ENCODE assay signal across 31 cellular contexts in genomic region chr21:25541042-25541441, GRCh38.
"Had no signal": no experiment of that assay in that cellular context is flagged by ENCODE, and none has a peak within 500 bp of the region (broad histone marks: within the 10 kb centered on the region; RNA-seq: fewer than 3 reads in every experiment).

No MANE protein-coding gene starts in this region.

- H3K36me3 Mint-ChIP-seq: WTC11 had no signal

- DNase-seq: activated CD4-positive, alpha-beta memory T cell treated with anti-CD3 and anti-CD28 coated beads for 36 hours; activated CD4-positive, alpha-beta T cell treated with anti-CD3 and anti-CD28 coated beads for 1 hour; activated CD4-positive, alpha-beta T cell treated with anti-CD3 and anti-CD28 coated beads for 48 hours; activated CD4-positive, alpha-beta T cell treated with anti-CD3 and anti-CD28 coated beads, Interleukin-2, amount 50 U/mL, for 1 hour; activated CD8-positive, alpha-beta memory T cell treated with anti-CD3 and anti-CD28 coated beads, Interleukin-2, amount 10 ng/mL, durations not matched to agents 7 days and 5 days; activated CD8-positive, alpha-beta memory T cell treated with anti-CD3 and anti-CD28 coated beads, Interleukin-2, amount 50 U/mL, for 4 hours; activated CD8-positive, alpha-beta T cell treated with anti-CD3 and anti-CD28 coated beads, Interleukin-2, amount 10 ng/mL, durations not matched to agents 7 days and 5 days; activated effector memory CD4-positive, alpha-beta T cell treated with anti-CD3 and anti-CD28 coated beads, Interleukin-2, amount 50 U/mL, for 16 hours; activated naive CD4-positive, alpha-beta T cell treated with anti-CD3 and anti-CD28 coated beads for 36 hours; activated naive CD8-positive, alpha-beta T cell treated with anti-CD3 and anti-CD28 coated beads for 36 hours; activated naive CD8-positive, alpha-beta T cell treated with anti-CD3 and anti-CD28 coated beads, Interleukin-2, amount 50 U/mL, for 24 hours; activated T-cell treated with anti-CD3 and anti-CD28 coated beads, Interleukin-2, amount 50 U/mL, for 1 hour; adrenal gland; amygdala; aorta; body of pancreas; caudate nucleus; cortex of kidney; dermis blood vessel endothelial cell; effector CD4-positive, alpha-beta T cell; effector memory CD8-positive, alpha-beta T cell; erythroblast; esophagus squamous epithelium; foreskin melanocyte; heart right ventricle; T-helper 2 cell had no signal

- ATAC-seq: activated CD8-positive, alpha-beta memory T cell treated with anti-CD3 and anti-CD28 coated beads, Interleukin-2, amount 10 ng/mL, durations not matched to agents 7 days and 5 days; activated CD8-positive, alpha-beta T cell treated with anti-CD3 and anti-CD28 coated beads, Interleukin-2, amount 10 ng/mL, durations not matched to agents 7 days and 5 days; activated naive CD8-positive, alpha-beta T cell treated with anti-CD3 and anti-CD28 coated beads, Interleukin-2, amount 50 U/mL, for 24 hours; body of pancreas; effector memory CD8-positive, alpha-beta T cell; gastroesophageal sphincter; heart right ventricle; WTC11 had no signal

- H3K4me1 Mint-ChIP-seq: activated CD8-positive, alpha-beta memory T cell treated with anti-CD3 and anti-CD28 coated beads, Interleukin-2, amount 10 ng/mL, durations not matched to agents 7 days and 5 days; activated naive CD8-positive, alpha-beta T cell treated with anti-CD3 and anti-CD28 coated beads for 36 hours had no signal

- H3K27me3 Mint-ChIP-seq: activated CD4-positive, alpha-beta memory T cell treated with anti-CD3 and anti-CD28 coated beads for 36 hours; activated CD8-positive, alpha-beta memory T cell treated with anti-CD3 and anti-CD28 coated beads, Interleukin-2, amount 10 ng/mL, durations not matched to agents 7 days and 5 days; activated naive CD4-positive, alpha-beta T cell treated with anti-CD3 and anti-CD28 coated beads, Interleukin-2, amount 50 U/mL, for 24 hours; activated naive CD8-positive, alpha-beta T cell treated with anti-CD3 and anti-CD28 coated beads for 36 hours; activated naive CD8-positive, alpha-beta T cell treated with anti-CD3 and anti-CD28 coated beads, Interleukin-2, amount 50 U/mL, for 24 hours; effector memory CD8-positive, alpha-beta T cell had no signal

- H3K27ac Mint-ChIP-seq: activated CD4-positive, alpha-beta memory T cell treated with anti-CD3 and anti-CD28 coated beads for 36 hours; activated CD8-positive, alpha-beta memory T cell treated with anti-CD3 and anti-CD28 coated beads, Interleukin-2, amount 10 ng/mL, durations not matched to agents 7 days and 5 days; activated CD8-positive, alpha-beta T cell treated with anti-CD3 and anti-CD28 coated beads, Interleukin-2, amount 10 ng/mL, durations not matched to agents 7 days and 5 days; activated naive CD4-positive, alpha-beta T cell treated with anti-CD3 and anti-CD28 coated beads for 36 hours; activated naive CD4-positive, alpha-beta T cell treated with anti-CD3 and anti-CD28 coated beads, Interleukin-2, amount 50 U/mL, for 24 hours; activated naive CD8-positive, alpha-beta T cell treated with anti-CD3 and anti-CD28 coated beads for 36 hours; activated naive CD8-positive, alpha-beta T cell treated with anti-CD3 and anti-CD28 coated beads, Interleukin-2, amount 50 U/mL, for 24 hours; activated T-helper 2 cell treated with anti-CD3 and anti-CD28 coated beads, Interferon-gamma antibody, Interleukin-2, Interleukin-4, amounts not matched to agents 10 μg/mL and 5 μg/mL and 100 μg/mL, durations not matched to agents 14 hours and 24 hours and 36 hours; effector memory CD8-positive, alpha-beta T cell; WTC11 had no signal

- FAIRE-seq: colon had no signal

- H3K4me3 Mint-ChIP-seq: activated CD4-positive, alpha-beta memory T cell treated with anti-CD3 and anti-CD28 coated beads for 36 hours; activated CD8-positive, alpha-beta memory T cell treated with anti-CD3 and anti-CD28 coated beads, Interleukin-2, amount 10 ng/mL, durations not matched to agents 7 days and 5 days; activated CD8-positive, alpha-beta T cell treated with anti-CD3 and anti-CD28 coated beads, Interleukin-2, amount 10 ng/mL, durations not matched to agents 7 days and 5 days; activated naive CD4-positive, alpha-beta T cell treated with anti-CD3 and anti-CD28 coated beads for 36 hours; activated naive CD4-positive, alpha-beta T cell treated with anti-CD3 and anti-CD28 coated beads, Interleukin-2, amount 50 U/mL, for 24 hours; activated naive CD8-positive, alpha-beta T cell treated with anti-CD3 and anti-CD28 coated beads for 36 hours; activated naive CD8-positive, alpha-beta T cell treated with anti-CD3 and anti-CD28 coated beads, Interleukin-2, amount 50 U/mL, for 24 hours; effector memory CD8-positive, alpha-beta T cell; WTC11 had no signal
